In genomic region chr11:590997-591396, GRCh38 we compare ENCODE assay signal across 21 cellular contexts. TPM values are rescaled to one million over a fixed set of nuclear protein-coding genes. Genes with fewer than 3 reads are reported as not detected.
DNase-seq lines count a peak whose midpoint lies in the region; ATAC-seq, FAIRE-seq and TF ChIP-seq lines count a peak whose summit lies in the region.
"Had no signal": no experiment of that assay in that cellular context is flagged by ENCODE, and none has a peak within 500 bp of the region (broad histone marks: within the 10 kb centered on the region; RNA-seq: fewer than 3 reads in every experiment).

No MANE protein-coding gene starts in this region.

- H3K9me3 Mint-ChIP-seq in activated CD4-positive, alpha-beta T cell treated with anti-CD3 and anti-CD28 coated beads, Interleukin-2, amount 10 ng/mL, durations not matched to agents 24 days and 14 days, result no peaks in the 10 kb centered on the region
- H3K9me3 Mint-ChIP-seq in activated CD4-positive, alpha-beta T cell treated with anti-CD3 and anti-CD28 coated beads, Interleukin-2, amount 10 ng/mL, durations not matched to agents 7 days and 5 days, result no peaks in the 10 kb centered on the region
- H3K9me3 Mint-ChIP-seq in chondrocyte (ENCODE audit: low read depth), result no peaks in the 10 kb centered on the region
- H3K9me3 Mint-ChIP-seq: CD14-positive monocyte had no signal

- no peak for DNase-seq in activated CD4-positive, alpha-beta T cell treated with anti-CD3 and anti-CD28 coated beads, Interleukin-2, amount 10 ng/mL, durations not matched to agents 24 days and 14 days
- DNase-seq in activated CD4-positive, alpha-beta T cell treated with anti-CD3 and anti-CD28 coated beads, Interleukin-2, amount 10 ng/mL, durations not matched to agents 7 days and 5 days, result no peak
- no peak for DNase-seq in HepG2 (ENCODE audit: low spot score)
- no peak for DNase-seq in right lobe of liver
- DNase-seq in chondrocyte (ENCODE audit: low spot score), result no peak
- DNase-seq in testis, result peak; percentile 71
- no peak for DNase-seq in COLO829 (ENCODE audit: low spot score)
- DNase-seq in aorta, result no peak
- DNase-seq: Calu3, DMS 273 treated with DMSO at 0.1 percent for 48 hours, DMS79, IMR-90 had no signal

- TF ChIP-seq CTCF in HepG2 (CRISPR knock-in tag; IDR thresholded peaks at IDR 0.05) (no peak), right lobe of liver (IDR thresholded peaks at IDR 0.05) (no peak), chondrocyte (IDR thresholded peaks at IDR 0.05) (no peak), testis (IDR thresholded peaks at IDR 0.05) (no peak)

- peaks cover 41% of the 10 kb centered on the region for H3K4me1 ChIP-seq in HepG2 (ENCODE audit: insufficient read depth, low read length)
- peaks cover 0 to 28% (median 18%) of the 10 kb centered on the region in 4 donors for H3K4me1 ChIP-seq in right lobe of liver
- H3K4me1 ChIP-seq in testis, result no peaks in the 10 kb centered on the region
- no peaks in the 10 kb centered on the region for H3K4me1 ChIP-seq in aorta (ENCODE audit: control insufficient read depth in 1 of 2, insufficient read depth in 2 of 2, low read length in 2 of 2)

- H3K36me3 ChIP-seq in HepG2 (replicated peaks in 1 of 2; ENCODE audit: control insufficient read depth in 1 of 2, insufficient read depth in 2 of 2, low read length in 2 of 2), result peaks cover 37 to 81% of the 10 kb centered on the region in 2 experiments
- H3K36me3 ChIP-seq in right lobe of liver, result peaks cover 0 to 79% (median 32%) of the 10 kb centered on the region in 4 donors
- H3K36me3 ChIP-seq in testis (ENCODE audit: low read depth, missing control alignments), result no peaks in the 10 kb centered on the region
- H3K36me3 ChIP-seq in aorta (ENCODE audit: control insufficient read depth in 1 of 2, insufficient read depth in 2 of 2, low read length in 1 of 2), result peaks cover 3 to 10% of the 10 kb centered on the region in 2 donors

- intact Hi-C loops in activated CD4-positive, alpha-beta T cell treated with anti-CD3 and anti-CD28 coated beads, Interleukin-2, amount 10 ng/mL, durations not matched to agents 24 days and 14 days (cut with micrococcal nuclease), result no loop called here
- intact Hi-C loops in HepG2 (cut with micrococcal nuclease; ENCODE audit: unreplicated experiment), result no loop called here
- intact Hi-C loops in right lobe of liver (cut with DNase I), result no loop called here
- intact Hi-C loops in testis (cut with DNase I; ENCODE audit: low total_unique reads), result no loop called here
- intact Hi-C loops in aorta (cut with DNase I), result no loop called here

- no peaks in the 10 kb centered on the region for H3K27me3 ChIP-seq in HepG2 (ENCODE audit: control insufficient read depth in 1 of 2, insufficient read depth in 2 of 2, low read length in 2 of 2)
- no peaks in the 10 kb centered on the region for H3K27me3 ChIP-seq in right lobe of liver
- no peaks in the 10 kb centered on the region for H3K27me3 ChIP-seq in testis
- no peaks in the 10 kb centered on the region for H3K27me3 ChIP-seq in aorta (ENCODE audit: control insufficient read depth in 1 of 2, insufficient read depth in 2 of 2, low read length in 1 of 2)

- no TSS peak for BruUV-seq in HepG2 (replicated peaks; lab: Mats Ljungman, UMichigan)

- WGBS in HepG2 (ENCODE audit: low lambda C conversion rate), result 88% methylated on average over 11 of the region's 11 CpGs
- WGBS in right lobe of liver (ENCODE audit: insufficient coverage, low coverage, low lambda C conversion rate, missing lambda C conversion rate), result 58% methylated on average over 5 of the region's 11 CpGs
- WGBS in testis, 2 donors, result 46 to 60% methylated on average over 11 of the region's 11 CpGs
- 80 to 84% methylated on average over 11 of the region's 11 CpGs for WGBS in aorta, 2 donors

- no peak overlapping the region for H3K9ac ChIP-seq in HepG2 (ENCODE audit: insufficient read depth, low read depth, low read length)

- no peak overlapping the region for H3K4me3 Mint-ChIP-seq in activated CD4-positive, alpha-beta T cell treated with anti-CD3 and anti-CD28 coated beads, Interleukin-2, amount 10 ng/mL, durations not matched to agents 24 days and 14 days
- no peak overlapping the region for H3K4me3 Mint-ChIP-seq in activated CD4-positive, alpha-beta T cell treated with anti-CD3 and anti-CD28 coated beads, Interleukin-2, amount 10 ng/mL, durations not matched to agents 7 days and 5 days
- H3K4me3 Mint-ChIP-seq in chondrocyte (ENCODE audit: unreplicated experiment), result no peak overlapping the region
- H3K4me3 Mint-ChIP-seq: CD14-positive monocyte had no signal

- H3K4me2 ChIP-seq in HepG2 (ENCODE audit: low read depth, low read length), result no peak overlapping the region

- TF ChIP-seq EP300 in HepG2 (IDR thresholded peaks at IDR 0.05; ENCODE audit: low read depth in 2 of 2, low read length in 2 of 2) (no peak), HepG2 (CRISPR knock-in tag; IDR thresholded peaks at IDR 0.05; ENCODE audit: borderline replicate concordance) (no peak)

- TF ChIP-seq POLR2A in HepG2 (IDR thresholded peaks at IDR 0.05; ENCODE audit: insufficient read depth in 1 of 2, low read depth in 2 of 2, low read length in 2 of 2) (no peak), right lobe of liver (IDR thresholded peaks at IDR 0.05) (no peak), testis (IDR thresholded peaks at IDR 0.05) (no peak)

- TF ChIP-seq RAD21 in HepG2 (CRISPR knock-in tag; IDR thresholded peaks at IDR 0.05), result no peak

- FAIRE-seq in HepG2 (lab: Jason Lieb, UNC), result no peak
- FAIRE-seq: G401.6, GM12891, GM19239, H54 had no signal

- peaks cover 24% of the 10 kb centered on the region for H4K20me1 ChIP-seq in HepG2 (ENCODE audit: insufficient read depth, low read length)

- H3K27ac Mint-ChIP-seq in activated CD4-positive, alpha-beta T cell treated with anti-CD3 and anti-CD28 coated beads, Interleukin-2, amount 10 ng/mL, durations not matched to agents 24 days and 14 days, result peak overlapping the region; percentile 15
- no peak overlapping the region for H3K27ac Mint-ChIP-seq in activated CD4-positive, alpha-beta T cell treated with anti-CD3 and anti-CD28 coated beads, Interleukin-2, amount 10 ng/mL, durations not matched to agents 7 days and 5 days
- peak overlapping the region; percentile 22 for H3K27ac Mint-ChIP-seq in chondrocyte (ENCODE audit: unreplicated experiment)

- peaks cover 30% of the 10 kb centered on the region for H3K79me2 ChIP-seq in HepG2 (ENCODE audit: insufficient read depth, low read length)

- H2AFZ ChIP-seq in HepG2 (ENCODE audit: low read length), result no peak overlapping the region

- no peaks in the 10 kb centered on the region for H3K27me3 Mint-ChIP-seq in activated CD4-positive, alpha-beta T cell treated with anti-CD3 and anti-CD28 coated beads, Interleukin-2, amount 10 ng/mL, durations not matched to agents 24 days and 14 days
- H3K27me3 Mint-ChIP-seq in activated CD4-positive, alpha-beta T cell treated with anti-CD3 and anti-CD28 coated beads, Interleukin-2, amount 10 ng/mL, durations not matched to agents 7 days and 5 days, result no peaks in the 10 kb centered on the region
- no peaks in the 10 kb centered on the region for H3K27me3 Mint-ChIP-seq in chondrocyte (ENCODE audit: low read depth)

- POLR2A ChIA-PET in activated CD4-positive, alpha-beta T cell treated with anti-CD3 and anti-CD28 coated beads, Interleukin-2, amount 10 ng/mL, durations not matched to agents 7 days and 5 days (lab: Charles Lee), result no interaction called here
- POLR2A ChIA-PET in HepG2 (lab: Yijun Ruan, JAX), result no interaction called here

- ATAC-seq in HepG2 (no peak), right lobe of liver (no peak), aorta (ENCODE audit: low FRiP score) (no peak)
- ATAC-seq: HCT116 had no signal

- H3K27ac ChIP-seq in HepG2 (ENCODE audit: extremely low read length, insufficient read depth, low read length), result no peak overlapping the region
- H3K27ac ChIP-seq in right lobe of liver, result no peak overlapping the region
- no peak overlapping the region for H3K27ac ChIP-seq in testis
- no peak overlapping the region for H3K27ac ChIP-seq in aorta (ENCODE audit: low read depth in 1 of 2, low read length in 2 of 2)
- H3K27ac ChIP-seq: 22Rv1 had no signal

- H3K4me3 ChIP-seq in HepG2 (replicated peaks in 1 of 3; ENCODE audit: insufficient read depth in 1 of 3, low read depth in 2 of 3, low read length in 3 of 3), result no peak overlapping the region
- no peak overlapping the region for H3K4me3 ChIP-seq in right lobe of liver
- H3K4me3 ChIP-seq in testis, result no peak overlapping the region
- no peak overlapping the region for H3K4me3 ChIP-seq in aorta (ENCODE audit: low read length in 2 of 2)

- CTCF ChIA-PET in activated CD4-positive, alpha-beta T cell treated with anti-CD3 and anti-CD28 coated beads, Interleukin-2, amount 10 ng/mL, durations not matched to agents 7 days and 5 days (lab: Charles Lee), result interaction anchor here (0.6 to 1.5 kb wide), 4 partner anchors 7 to 36 kb away, joined by 3 to 5 read pairs (median 4); no protein-coding TSS in a partner anchor
- CTCF ChIA-PET in HepG2 (lab: Yijun Ruan, JAX; ENCODE audit: low intra/inter-chr PET ratio, low total read pairs), result no interaction called here

- H3K9me3 ChIP-seq in HepG2 (ENCODE audit: low read length) (no peaks in the 10 kb centered on the region), right lobe of liver (no peaks in the 10 kb centered on the region), testis (no peaks in the 10 kb centered on the region), aorta (ENCODE audit: control insufficient read depth, low read length) (no peaks in the 10 kb centered on the region)

- H3K36me3 Mint-ChIP-seq in activated CD4-positive, alpha-beta T cell treated with anti-CD3 and anti-CD28 coated beads, Interleukin-2, amount 10 ng/mL, durations not matched to agents 24 days and 14 days (ENCODE audit: low read depth), result peaks cover 69% of the 10 kb centered on the region
- peaks cover 58% of the 10 kb centered on the region for H3K36me3 Mint-ChIP-seq in activated CD4-positive, alpha-beta T cell treated with anti-CD3 and anti-CD28 coated beads, Interleukin-2, amount 10 ng/mL, durations not matched to agents 7 days and 5 days (ENCODE audit: low read depth)
- peaks cover 35% of the 10 kb centered on the region for H3K36me3 Mint-ChIP-seq in chondrocyte (ENCODE audit: low read depth)

- H3K4me1 Mint-ChIP-seq in activated CD4-positive, alpha-beta T cell treated with anti-CD3 and anti-CD28 coated beads, Interleukin-2, amount 10 ng/mL, durations not matched to agents 24 days and 14 days, result peaks cover 29% of the 10 kb centered on the region
- peaks cover 33% of the 10 kb centered on the region for H3K4me1 Mint-ChIP-seq in activated CD4-positive, alpha-beta T cell treated with anti-CD3 and anti-CD28 coated beads, Interleukin-2, amount 10 ng/mL, durations not matched to agents 7 days and 5 days
- peaks cover 21% of the 10 kb centered on the region for H3K4me1 Mint-ChIP-seq in chondrocyte (ENCODE audit: low read depth)

- in situ Hi-C loops in HepG2 (cut with HindIII; ENCODE audit: extremely low pct_ligation_motif_present, low pct_unique_long_range_greater_than_20kb), result no loop called here

RNA-seq across cellular contexts. Expression of gene PHRF1, which starts 14.7 kb away (rescaled TPM):
- 54.8 and 57.4 TPM in 2 replicates for total RNA-seq in activated CD4-positive, alpha-beta T cell treated with anti-CD3 and anti-CD28 coated beads, Interleukin-2, amount 10 ng/mL, durations not matched to agents 24 days and 14 days
- 10 to 100 TPM; 46.8 to 48.6 TPM for total RNA-seq in activated CD4-positive, alpha-beta T cell treated with anti-CD3 and anti-CD28 coated beads, Interleukin-2, amount 10 ng/mL, durations not matched to agents 7 days and 5 days
- 13.7 and 16.7 TPM in 2 replicates for total RNA-seq in HepG2 (2016; rRNA removed; fragmentation: Illumina TruSeq; extraction: Trizol)
- 7.4 and 7.9 TPM in 2 replicates for total RNA-seq in HepG2 (2016; cell fraction: cytosol; rRNA removed; fragmentation: Illumina TruSeq; extraction: Trizol; ENCODE audit: low read depth)
- 10.7 and 17.0 TPM in 2 replicates for total RNA-seq in HepG2 (2016; cell fraction: insoluble cytoplasmic fraction; rRNA removed; fragmentation: Illumina TruSeq; extraction: Trizol)
- total RNA-seq in HepG2 (2016; cell fraction: membrane; rRNA removed; fragmentation: Illumina TruSeq; extraction: Trizol), result 5.1 and 6.1 TPM in 2 replicates
- total RNA-seq in HepG2 (2016; cell fraction: nucleus; rRNA removed; fragmentation: Illumina TruSeq; extraction: Trizol), result 10.8 and 14.2 TPM in 2 replicates
- polyA plus RNA-seq in HepG2 (2011; rRNA removed), result 8.2 and 11.2 TPM in 2 replicates
- polyA plus RNA-seq in HepG2 (2011; cell fraction: cytosol; rRNA removed), result 4.8 and 7.0 TPM in 2 replicates
- polyA plus RNA-seq in HepG2 (2011; cell fraction: nucleus; rRNA removed), result 30.1 and 30.7 TPM in 2 replicates
- 7.4 and 8.1 TPM in 2 replicates for polyA plus RNA-seq in HepG2 (2012)
- polyA plus RNA-seq in HepG2 (2016; cell fraction: cytosol; fragmentation: Illumina TruSeq; extraction: Trizol; ENCODE audit: low read depth), result 1.6 and 1.8 TPM in 2 replicates
- 10.7 and 13.7 TPM in 2 replicates for polyA plus RNA-seq in HepG2 (2016; cell fraction: insoluble cytoplasmic fraction; fragmentation: Illumina TruSeq; extraction: Trizol; ENCODE audit: low read depth)
- polyA plus RNA-seq in HepG2 (2016; cell fraction: membrane; fragmentation: Illumina TruSeq; extraction: Trizol; ENCODE audit: low read depth), result 2.1 and 2.5 TPM in 2 replicates
- 25.7 and 27.7 TPM in 2 replicates for polyA plus RNA-seq in HepG2 (2016; cell fraction: nucleus; fragmentation: Illumina TruSeq; extraction: Trizol; ENCODE audit: insufficient read depth, low read depth)
- 13.6 and 18.7 TPM in 2 replicates for polyA minus RNA-seq in HepG2 (2011; rRNA and poly(A)+ RNA removed; ENCODE audit: low replicate concordance)
- 7.8 and 7.9 TPM in 2 replicates for polyA minus RNA-seq in HepG2 (2011; cell fraction: cytosol; rRNA and poly(A)+ RNA removed)
- 17.4 and 19.9 TPM in 2 replicates for polyA minus RNA-seq in HepG2 (2011; cell fraction: nucleus; rRNA and poly(A)+ RNA removed)
- 10 to 100 TPM; 15.4 to 21.9 (median 20.3) TPM for total RNA-seq in right lobe of liver
- total RNA-seq in chondrocyte, result 24.6 to 34.1 TPM (median 25.9 TPM) in 3 replicates
- total RNA-seq in testis, result 10 to 100 TPM; 62.9 to 74.4 TPM
- 30.2 TPM for polyA plus RNA-seq in testis (ENCODE audit: insufficient read depth, low read depth, low replicate concordance)
- 10 to 100 TPM; 26.6 to 32.4 TPM for total RNA-seq in aorta
- 10 to 100 TPM in 1 of 2 donors, 1 to 10 TPM in 1; 7.6 to 18.1 TPM for polyA plus RNA-seq in aorta

RNA-seq across cellular contexts. Expression of gene IRF7, which starts 24.8 kb away (rescaled TPM):
- total RNA-seq in activated CD4-positive, alpha-beta T cell treated with anti-CD3 and anti-CD28 coated beads, Interleukin-2, amount 10 ng/mL, durations not matched to agents 24 days and 14 days, result 42.8 and 45.3 TPM in 2 replicates
- 100 to 1,000 TPM; 152 to 154 TPM for total RNA-seq in activated CD4-positive, alpha-beta T cell treated with anti-CD3 and anti-CD28 coated beads, Interleukin-2, amount 10 ng/mL, durations not matched to agents 7 days and 5 days
- total RNA-seq in HepG2 (2016; rRNA removed; fragmentation: Illumina TruSeq; extraction: Trizol) (not detected in 2 replicates), right lobe of liver (10 to 100 TPM; 27.3 to 72.8 (median 47.7) TPM), chondrocyte (6.5 to 11.4 TPM (median 7.7 TPM) in 3 replicates), testis (10 to 100 TPM; 13.0 to 30.1 TPM), aorta (10 to 100 TPM; 23.3 to 30.9 TPM)
- total RNA-seq in HepG2 (2016; cell fraction: cytosol; rRNA removed; fragmentation: Illumina TruSeq; extraction: Trizol; ENCODE audit: low read depth), result not detected in 2 replicates
- total RNA-seq in HepG2 (2016; cell fraction: insoluble cytoplasmic fraction; rRNA removed; fragmentation: Illumina TruSeq; extraction: Trizol), result not detected in 2 replicates
- total RNA-seq in HepG2 (2016; cell fraction: membrane; rRNA removed; fragmentation: Illumina TruSeq; extraction: Trizol), result not detected in 2 replicates
- total RNA-seq in HepG2 (2016; cell fraction: nucleus; rRNA removed; fragmentation: Illumina TruSeq; extraction: Trizol), result not detected in 2 replicates
- polyA plus RNA-seq in HepG2 (2011; rRNA removed) (0.04 TPM in 1 of 2 replicates, not detected in the other), testis (ENCODE audit: insufficient read depth, low read depth, low replicate concordance) (9.9 TPM), aorta (10 to 100 TPM; 13.4 to 29.3 TPM)
- 0.03 TPM in 1 of 2 replicates, not detected in the other for polyA plus RNA-seq in HepG2 (2011; cell fraction: cytosol; rRNA removed)
- 0.47 and 0.69 TPM in 2 replicates for polyA plus RNA-seq in HepG2 (2011; cell fraction: nucleus; rRNA removed)
- 0.42 and 0.91 TPM in 2 replicates for polyA plus RNA-seq in HepG2 (2012)
- not detected in 2 replicates for polyA plus RNA-seq in HepG2 (2016; cell fraction: cytosol; fragmentation: Illumina TruSeq; extraction: Trizol; ENCODE audit: low read depth)
- not detected in 2 replicates for polyA plus RNA-seq in HepG2 (2016; cell fraction: insoluble cytoplasmic fraction; fragmentation: Illumina TruSeq; extraction: Trizol; ENCODE audit: low read depth)
- not detected in 2 replicates for polyA plus RNA-seq in HepG2 (2016; cell fraction: membrane; fragmentation: Illumina TruSeq; extraction: Trizol; ENCODE audit: low read depth)
- polyA plus RNA-seq in HepG2 (2016; cell fraction: nucleus; fragmentation: Illumina TruSeq; extraction: Trizol; ENCODE audit: insufficient read depth, low read depth), result not detected in 2 replicates
- polyA minus RNA-seq in HepG2 (2011; rRNA and poly(A)+ RNA removed; ENCODE audit: low replicate concordance), result 3.8 TPM in 1 of 2 replicates, not detected in the other
- not detected in 2 replicates for polyA minus RNA-seq in HepG2 (2011; cell fraction: cytosol; rRNA and poly(A)+ RNA removed)
- not detected in 2 replicates for polyA minus RNA-seq in HepG2 (2011; cell fraction: nucleus; rRNA and poly(A)+ RNA removed)

RNA-seq across cellular contexts. Expression of gene RASSF7, which starts 30.2 kb away (rescaled TPM):
- total RNA-seq in activated CD4-positive, alpha-beta T cell treated with anti-CD3 and anti-CD28 coated beads, Interleukin-2, amount 10 ng/mL, durations not matched to agents 24 days and 14 days, result 21.8 and 23.1 TPM in 2 replicates
- total RNA-seq in activated CD4-positive, alpha-beta T cell treated with anti-CD3 and anti-CD28 coated beads, Interleukin-2, amount 10 ng/mL, durations not matched to agents 7 days and 5 days, result 10 to 100 TPM; 30.7 to 38.1 TPM
- total RNA-seq in HepG2 (2016; rRNA removed; fragmentation: Illumina TruSeq; extraction: Trizol) (13.1 and 20.2 TPM in 2 replicates), right lobe of liver (10 to 100 TPM; 20.5 to 61.1 (median 39.5) TPM), chondrocyte (20.0 to 31.3 TPM (median 28.7 TPM) in 3 replicates), testis (10 to 100 TPM; 22.0 to 35.7 TPM), aorta (1 to 10 TPM; 5.6 to 8.5 TPM)
- 5.4 and 5.7 TPM in 2 replicates for total RNA-seq in HepG2 (2016; cell fraction: cytosol; rRNA removed; fragmentation: Illumina TruSeq; extraction: Trizol; ENCODE audit: low read depth)
- 13.3 and 19.7 TPM in 2 replicates for total RNA-seq in HepG2 (2016; cell fraction: insoluble cytoplasmic fraction; rRNA removed; fragmentation: Illumina TruSeq; extraction: Trizol)
- total RNA-seq in HepG2 (2016; cell fraction: membrane; rRNA removed; fragmentation: Illumina TruSeq; extraction: Trizol), result 10.8 and 11.9 TPM in 2 replicates
- 16.7 and 17.2 TPM in 2 replicates for total RNA-seq in HepG2 (2016; cell fraction: nucleus; rRNA removed; fragmentation: Illumina TruSeq; extraction: Trizol)
- polyA plus RNA-seq in HepG2 (2011; rRNA removed) (28.6 and 36.4 TPM in 2 replicates), testis (ENCODE audit: insufficient read depth, low read depth, low replicate concordance) (13.2 TPM), aorta (1 to 10 TPM; 8.4 to 9.9 TPM)
- 22.3 and 49.0 TPM in 2 replicates for polyA plus RNA-seq in HepG2 (2011; cell fraction: cytosol; rRNA removed)
- 139 and 165 TPM in 2 replicates for polyA plus RNA-seq in HepG2 (2011; cell fraction: nucleus; rRNA removed)
- 8.9 and 12.6 TPM in 2 replicates for polyA plus RNA-seq in HepG2 (2012)
- 4.7 and 6.0 TPM in 2 replicates for polyA plus RNA-seq in HepG2 (2016; cell fraction: cytosol; fragmentation: Illumina TruSeq; extraction: Trizol; ENCODE audit: low read depth)
- polyA plus RNA-seq in HepG2 (2016; cell fraction: insoluble cytoplasmic fraction; fragmentation: Illumina TruSeq; extraction: Trizol; ENCODE audit: low read depth), result 12.3 and 15.9 TPM in 2 replicates
- polyA plus RNA-seq in HepG2 (2016; cell fraction: membrane; fragmentation: Illumina TruSeq; extraction: Trizol; ENCODE audit: low read depth), result 5.9 and 7.2 TPM in 2 replicates
- polyA plus RNA-seq in HepG2 (2016; cell fraction: nucleus; fragmentation: Illumina TruSeq; extraction: Trizol; ENCODE audit: insufficient read depth, low read depth), result 32.6 and 40.7 TPM in 2 replicates
- polyA minus RNA-seq in HepG2 (2011; rRNA and poly(A)+ RNA removed; ENCODE audit: low replicate concordance), result 6.7 and 39.4 TPM in 2 replicates
- polyA minus RNA-seq in HepG2 (2011; cell fraction: cytosol; rRNA and poly(A)+ RNA removed), result 10.4 and 10.9 TPM in 2 replicates
- polyA minus RNA-seq in HepG2 (2011; cell fraction: nucleus; rRNA and poly(A)+ RNA removed), result 15.2 and 17.9 TPM in 2 replicates

RNA-seq across cellular contexts. Expression of gene LMNTD2, which starts 30.5 kb away (rescaled TPM):
- total RNA-seq in activated CD4-positive, alpha-beta T cell treated with anti-CD3 and anti-CD28 coated beads, Interleukin-2, amount 10 ng/mL, durations not matched to agents 24 days and 14 days, result 0.47 and 1.1 TPM in 2 replicates
- total RNA-seq in activated CD4-positive, alpha-beta T cell treated with anti-CD3 and anti-CD28 coated beads, Interleukin-2, amount 10 ng/mL, durations not matched to agents 7 days and 5 days, result 1 to 10 TPM; 3.4 to 4.8 TPM
- total RNA-seq in HepG2 (2016; rRNA removed; fragmentation: Illumina TruSeq; extraction: Trizol) (0.25 and 1.1 TPM in 2 replicates), right lobe of liver (10 to 100 TPM in 1 of 6 experiments, 1 to 10 TPM in 5; 4.7 to 14.7 (median 7.9) TPM), chondrocyte (3.8 to 6.1 TPM (median 5.5 TPM) in 3 replicates), testis (10 to 100 TPM; 29.2 to 59.9 TPM), aorta (1 to 10 TPM; 1.4 to 1.9 TPM)
- total RNA-seq in HepG2 (2016; cell fraction: cytosol; rRNA removed; fragmentation: Illumina TruSeq; extraction: Trizol; ENCODE audit: low read depth), result 0.40 and 0.44 TPM in 2 replicates
- total RNA-seq in HepG2 (2016; cell fraction: insoluble cytoplasmic fraction; rRNA removed; fragmentation: Illumina TruSeq; extraction: Trizol), result 0.45 and 1.1 TPM in 2 replicates
- 0.79 and 1.3 TPM in 2 replicates for total RNA-seq in HepG2 (2016; cell fraction: membrane; rRNA removed; fragmentation: Illumina TruSeq; extraction: Trizol)
- 1.3 and 1.7 TPM in 2 replicates for total RNA-seq in HepG2 (2016; cell fraction: nucleus; rRNA removed; fragmentation: Illumina TruSeq; extraction: Trizol)
- polyA plus RNA-seq in HepG2 (2011; rRNA removed) (3.1 and 3.6 TPM in 2 replicates), testis (ENCODE audit: insufficient read depth, low read depth, low replicate concordance) (26.1 TPM), aorta (1 to 10 TPM; 1.7 to 1.9 TPM)
- polyA plus RNA-seq in HepG2 (2011; cell fraction: cytosol; rRNA removed), result 1.1 and 2.2 TPM in 2 replicates
- polyA plus RNA-seq in HepG2 (2011; cell fraction: nucleus; rRNA removed), result 50.0 and 60.4 TPM in 2 replicates
- 1.3 and 1.4 TPM in 2 replicates for polyA plus RNA-seq in HepG2 (2012)
- 0.53 and 0.78 TPM in 2 replicates for polyA plus RNA-seq in HepG2 (2016; cell fraction: cytosol; fragmentation: Illumina TruSeq; extraction: Trizol; ENCODE audit: low read depth)
- polyA plus RNA-seq in HepG2 (2016; cell fraction: insoluble cytoplasmic fraction; fragmentation: Illumina TruSeq; extraction: Trizol; ENCODE audit: low read depth), result 0.42 and 0.68 TPM in 2 replicates
- polyA plus RNA-seq in HepG2 (2016; cell fraction: membrane; fragmentation: Illumina TruSeq; extraction: Trizol; ENCODE audit: low read depth), result 0.96 and 1.2 TPM in 2 replicates
- 3.7 and 5.0 TPM in 2 replicates for polyA plus RNA-seq in HepG2 (2016; cell fraction: nucleus; fragmentation: Illumina TruSeq; extraction: Trizol; ENCODE audit: insufficient read depth, low read depth)
- polyA minus RNA-seq in HepG2 (2011; rRNA and poly(A)+ RNA removed; ENCODE audit: low replicate concordance), result 0.51 and 0.96 TPM in 2 replicates
- 0.88 and 1.4 TPM in 2 replicates for polyA minus RNA-seq in HepG2 (2011; cell fraction: cytosol; rRNA and poly(A)+ RNA removed)
- polyA minus RNA-seq in HepG2 (2011; cell fraction: nucleus; rRNA and poly(A)+ RNA removed), result 2.6 and 3.1 TPM in 2 replicates

RNA-seq across cellular contexts. Expression of gene CDHR5, which starts 33.8 kb away (rescaled TPM):
- not detected in 2 replicates for total RNA-seq in activated CD4-positive, alpha-beta T cell treated with anti-CD3 and anti-CD28 coated beads, Interleukin-2, amount 10 ng/mL, durations not matched to agents 24 days and 14 days
- total RNA-seq in activated CD4-positive, alpha-beta T cell treated with anti-CD3 and anti-CD28 coated beads, Interleukin-2, amount 10 ng/mL, durations not matched to agents 7 days and 5 days, result not detected
- total RNA-seq in HepG2 (2016; rRNA removed; fragmentation: Illumina TruSeq; extraction: Trizol), result 0.21 and 0.46 TPM in 2 replicates
- 0.09 TPM in 1 of 2 replicates, not detected in the other for total RNA-seq in HepG2 (2016; cell fraction: cytosol; rRNA removed; fragmentation: Illumina TruSeq; extraction: Trizol; ENCODE audit: low read depth)
- total RNA-seq in HepG2 (2016; cell fraction: insoluble cytoplasmic fraction; rRNA removed; fragmentation: Illumina TruSeq; extraction: Trizol), result 0.52 TPM in 1 of 2 replicates, not detected in the other
- 0.25 and 0.52 TPM in 2 replicates for total RNA-seq in HepG2 (2016; cell fraction: membrane; rRNA removed; fragmentation: Illumina TruSeq; extraction: Trizol)
- 0.65 and 0.72 TPM in 2 replicates for total RNA-seq in HepG2 (2016; cell fraction: nucleus; rRNA removed; fragmentation: Illumina TruSeq; extraction: Trizol)
- polyA plus RNA-seq in HepG2 (2011; rRNA removed), result 0.68 and 0.71 TPM in 2 replicates
- 0.19 and 0.67 TPM in 2 replicates for polyA plus RNA-seq in HepG2 (2011; cell fraction: cytosol; rRNA removed)
- polyA plus RNA-seq in HepG2 (2011; cell fraction: nucleus; rRNA removed), result 1.8 and 3.5 TPM in 2 replicates
- 0.37 and 0.71 TPM in 2 replicates for polyA plus RNA-seq in HepG2 (2012)
- 0.06 and 0.12 TPM in 2 replicates for polyA plus RNA-seq in HepG2 (2016; cell fraction: cytosol; fragmentation: Illumina TruSeq; extraction: Trizol; ENCODE audit: low read depth)
- polyA plus RNA-seq in HepG2 (2016; cell fraction: insoluble cytoplasmic fraction; fragmentation: Illumina TruSeq; extraction: Trizol; ENCODE audit: low read depth), result 0.70 and 0.90 TPM in 2 replicates
- 0.11 and 0.40 TPM in 2 replicates for polyA plus RNA-seq in HepG2 (2016; cell fraction: membrane; fragmentation: Illumina TruSeq; extraction: Trizol; ENCODE audit: low read depth)
- polyA plus RNA-seq in HepG2 (2016; cell fraction: nucleus; fragmentation: Illumina TruSeq; extraction: Trizol; ENCODE audit: insufficient read depth, low read depth), result 3.1 and 3.6 TPM in 2 replicates
- polyA minus RNA-seq in HepG2 (2011; rRNA and poly(A)+ RNA removed; ENCODE audit: low replicate concordance), result 0.62 TPM in 1 of 2 replicates, not detected in the other
- 0.40 TPM in 1 of 2 replicates, not detected in the other for polyA minus RNA-seq in HepG2 (2011; cell fraction: cytosol; rRNA and poly(A)+ RNA removed)
- polyA minus RNA-seq in HepG2 (2011; cell fraction: nucleus; rRNA and poly(A)+ RNA removed), result 0.26 and 0.75 TPM in 2 replicates
- total RNA-seq in right lobe of liver, result 100 to 1,000 TPM in 2 of 6 experiments, 10 to 100 TPM in 4; 59.4 to 162 (median 80.7) TPM
- total RNA-seq in chondrocyte, result not detected in 3 replicates
- total RNA-seq in testis, result under 1 TPM; 0.12 to 0.63 TPM
- polyA plus RNA-seq in testis (ENCODE audit: insufficient read depth, low read depth, low replicate concordance), result 2.3 TPM
- not detected for total RNA-seq in aorta
- polyA plus RNA-seq in aorta, result 10 to 100 TPM in 1 of 2 donors, under 1 TPM in 1; 0.79 to 39.8 TPM
- total RNA-seq: A673, IMR-90 had no signal
- polyA plus RNA-seq: BJ, IMR-90 had no signal
